Comparison of ENCODE assay signal across 18 cellular contexts in the genomic region with DNA sequence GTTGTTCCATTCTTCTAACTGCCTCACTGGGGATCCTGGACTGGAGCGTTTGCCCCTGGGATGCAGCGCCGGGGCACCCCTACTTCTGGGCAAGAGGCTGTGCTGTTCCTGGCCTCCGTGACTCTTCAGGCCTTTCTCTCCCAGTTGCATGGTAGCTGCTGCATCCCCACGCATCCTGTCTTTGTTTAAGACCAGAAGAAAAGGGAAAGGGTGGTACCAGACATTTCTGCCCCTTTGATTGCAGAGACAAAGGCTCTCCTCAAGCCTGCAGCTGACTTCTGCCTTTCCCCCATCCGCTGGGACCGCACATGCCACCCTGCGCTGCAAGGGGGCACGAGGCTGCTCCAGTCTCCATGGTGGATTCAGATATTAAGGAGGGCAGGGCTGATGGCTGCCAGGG.
"Had no signal": no experiment of that assay in that cellular context is flagged by ENCODE, and none has a peak within 500 bp of the region (broad histone marks: within the 10 kb centered on the region; RNA-seq: fewer than 3 reads in every experiment).

No MANE protein-coding gene starts in this region.

- H3K27ac Mint-ChIP-seq: effector memory CD8-positive, alpha-beta T cell; natural killer cell; stimulated activated naive B cell treated with anti-CD40 and anti-IgM and Interleukin-4, amounts not matched to agents 10 μg/mL and 1 μg/mL and 100 μg/mL, for 72 hours; stimulated activated naive CD8-positive, alpha-beta T cell treated with anti-CD3 and anti-CD28 coated beads, Interleukin-15, amount 100 ng/mL, for 72 hours had no signal

- H3K27me3 ChIP-seq: foreskin keratinocyte, right lobe of liver, testis, tibial nerve had no signal

- ATAC-seq: effector memory CD8-positive, alpha-beta T cell; foreskin keratinocyte; left colon; natural killer cell; psoas muscle; right lobe of liver; stimulated activated naive B cell treated with anti-CD40 and anti-IgM and Interleukin-4, amounts not matched to agents 10 μg/mL and 1 μg/mL and 100 μg/mL, for 72 hours; stimulated activated naive CD8-positive, alpha-beta T cell treated with anti-CD3 and anti-CD28 coated beads, Interleukin-15, amount 100 ng/mL, for 72 hours had no signal

- DNase-seq: effector memory CD8-positive, alpha-beta T cell; erythroblast; foreskin keratinocyte; head of caudate nucleus; hippocampal formation; left colon; mammary epithelial cell; natural killer cell; psoas muscle; retina; right lobe of liver; stimulated activated CD4-positive, alpha-beta T cell treated with anti-CD3 and anti-CD28 coated beads, Interleukin-2, amount 100 ng/mL, for 24 hours; stimulated activated CD4-positive, alpha-beta T cell treated with anti-CD3 and anti-CD28 coated beads, Interleukin-4, amount 100 ng/mL, for 4 hours; stimulated activated naive B cell treated with anti-CD40 and anti-IgM and Interleukin-4, amounts not matched to agents 10 μg/mL and 1 μg/mL and 100 μg/mL, for 72 hours; stimulated activated naive CD8-positive, alpha-beta T cell treated with anti-CD3 and anti-CD28 coated beads, Interleukin-15, amount 100 ng/mL, for 72 hours; testis had no signal

- H3K4me1 ChIP-seq: foreskin keratinocyte, psoas muscle, right lobe of liver, testis, tibial nerve had no signal

- H3K36me3 Mint-ChIP-seq: natural killer cell; stimulated activated naive B cell treated with anti-CD40 and anti-IgM and Interleukin-4, amounts not matched to agents 10 μg/mL and 1 μg/mL and 100 μg/mL, for 72 hours had no signal

- H3K36me3 ChIP-seq: neutrophil, right lobe of liver, tibial nerve had no signal

- H3K4me3 Mint-ChIP-seq: effector memory CD8-positive, alpha-beta T cell; natural killer cell; stimulated activated naive B cell treated with anti-CD40 and anti-IgM and Interleukin-4, amounts not matched to agents 10 μg/mL and 1 μg/mL and 100 μg/mL, for 72 hours; stimulated activated naive CD8-positive, alpha-beta T cell treated with anti-CD3 and anti-CD28 coated beads, Interleukin-15, amount 100 ng/mL, for 72 hours had no signal

- H3K9me3 ChIP-seq: neutrophil, psoas muscle, right lobe of liver, testis, tibial nerve had no signal

- H3K4me3 ChIP-seq: psoas muscle, right lobe of liver, testis, tibial nerve had no signal

- H3K9me3 Mint-ChIP-seq: effector memory CD8-positive, alpha-beta T cell; natural killer cell; stimulated activated naive B cell treated with anti-CD40 and anti-IgM and Interleukin-4, amounts not matched to agents 10 μg/mL and 1 μg/mL and 100 μg/mL, for 72 hours; stimulated activated naive CD8-positive, alpha-beta T cell treated with anti-CD3 and anti-CD28 coated beads, Interleukin-15, amount 100 ng/mL, for 72 hours had no signal

- H3K4me1 Mint-ChIP-seq: natural killer cell; stimulated activated naive CD8-positive, alpha-beta T cell treated with anti-CD3 and anti-CD28 coated beads, Interleukin-15, amount 100 ng/mL, for 72 hours had no signal

- H3K27ac ChIP-seq: foreskin keratinocyte, neutrophil, psoas muscle, right lobe of liver, testis, tibial nerve had no signal
